ENCODE assay signal across 2 cellular contexts in the genomic region with DNA sequence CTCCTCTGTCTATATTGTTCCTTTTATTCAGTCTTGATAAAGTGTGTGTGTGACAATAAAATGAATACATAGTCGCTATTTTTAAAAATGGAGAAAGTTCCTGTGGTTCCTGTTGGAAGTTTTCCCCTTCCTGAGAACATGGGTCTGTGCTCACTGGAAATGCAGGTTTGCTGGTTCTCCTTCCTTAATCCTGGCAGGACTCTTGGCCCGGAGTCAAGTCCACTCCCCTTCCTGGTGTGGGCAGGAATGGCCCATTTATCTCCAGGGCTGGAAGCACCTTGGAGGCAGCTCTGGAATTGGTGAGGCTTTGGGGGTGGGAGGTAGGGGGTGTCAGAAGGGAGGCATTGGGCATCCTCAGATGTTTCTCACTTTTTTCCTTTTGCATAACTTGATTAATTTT.
TF ChIP-seq lines count a peak whose summit lies in the region.

No MANE protein-coding gene starts in this region.

TF ChIP-seq in WTC11, 78 proteins besides CTCF, POLR2A, EP300 and RAD21 (continues in another document):
- no peak for TF ChIP-seq ZNF423 (CRISPR knock-in tag; IDR thresholded peaks at IDR 0.05)
- TF ChIP-seq NR1H2 (CRISPR knock-in tag; IDR thresholded peaks at IDR 0.05), result no peak
- TF ChIP-seq, protein P1, sequence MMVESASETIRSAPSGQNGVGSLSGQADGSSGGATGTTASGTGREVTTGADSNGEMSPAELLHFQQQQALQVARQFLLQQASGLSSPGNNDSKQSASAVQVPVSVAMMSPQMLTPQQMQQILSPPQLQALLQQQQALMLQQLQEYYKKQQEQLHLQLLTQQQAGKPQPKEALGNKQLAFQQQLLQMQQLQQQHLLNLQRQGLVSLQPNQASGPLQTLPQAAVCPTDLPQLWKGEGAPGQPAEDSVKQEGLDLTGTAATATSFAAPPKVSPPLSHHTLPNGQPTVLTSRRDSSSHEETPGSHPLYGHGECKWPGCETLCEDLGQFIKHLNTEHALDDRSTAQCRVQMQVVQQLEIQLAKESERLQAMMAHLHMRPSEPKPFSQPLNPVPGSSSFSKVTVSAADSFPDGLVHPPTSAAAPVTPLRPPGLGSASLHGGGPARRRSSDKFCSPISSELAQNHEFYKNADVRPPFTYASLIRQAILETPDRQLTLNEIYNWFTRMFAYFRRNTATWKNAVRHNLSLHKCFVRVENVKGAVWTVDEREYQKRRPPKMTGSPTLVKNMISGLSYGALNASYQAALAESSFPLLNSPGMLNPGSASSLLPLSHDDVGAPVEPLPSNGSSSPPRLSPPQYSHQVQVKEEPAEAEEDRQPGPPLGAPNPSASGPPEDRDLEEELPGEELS (CRISPR knock-in tag; IDR thresholded peaks at IDR 0.05), result no peak
- TF ChIP-seq, protein P2, sequence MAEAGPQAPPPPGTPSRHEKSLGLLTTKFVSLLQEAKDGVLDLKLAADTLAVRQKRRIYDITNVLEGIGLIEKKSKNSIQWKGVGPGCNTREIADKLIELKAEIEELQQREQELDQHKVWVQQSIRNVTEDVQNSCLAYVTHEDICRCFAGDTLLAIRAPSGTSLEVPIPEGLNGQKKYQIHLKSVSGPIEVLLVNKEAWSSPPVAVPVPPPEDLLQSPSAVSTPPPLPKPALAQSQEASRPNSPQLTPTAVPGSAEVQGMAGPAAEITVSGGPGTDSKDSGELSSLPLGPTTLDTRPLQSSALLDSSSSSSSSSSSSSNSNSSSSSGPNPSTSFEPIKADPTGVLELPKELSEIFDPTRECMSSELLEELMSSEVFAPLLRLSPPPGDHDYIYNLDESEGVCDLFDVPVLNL (CRISPR knock-in tag; IDR thresholded peaks at IDR 0.05; ENCODE audit: borderline replicate concordance, low read depth), result no peak
- no peak for TF ChIP-seq IRF2 (CRISPR knock-in tag; IDR thresholded peaks at IDR 0.05; ENCODE audit: borderline replicate concordance, low read depth)
- TF ChIP-seq CREM (CRISPR knock-in tag; IDR thresholded peaks at IDR 0.05), result no peak
- no peak for TF ChIP-seq TCF7 (CRISPR knock-in tag; IDR thresholded peaks at IDR 0.05; ENCODE audit: low read depth)
- TF ChIP-seq, protein P3, sequence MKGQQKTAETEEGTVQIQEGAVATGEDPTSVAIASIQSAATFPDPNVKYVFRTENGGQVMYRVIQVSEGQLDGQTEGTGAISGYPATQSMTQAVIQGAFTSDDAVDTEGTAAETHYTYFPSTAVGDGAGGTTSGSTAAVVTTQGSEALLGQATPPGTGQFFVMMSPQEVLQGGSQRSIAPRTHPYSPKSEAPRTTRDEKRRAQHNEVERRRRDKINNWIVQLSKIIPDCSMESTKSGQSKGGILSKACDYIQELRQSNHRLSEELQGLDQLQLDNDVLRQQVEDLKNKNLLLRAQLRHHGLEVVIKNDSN (CRISPR knock-in tag; IDR thresholded peaks at IDR 0.05), result no peak
- no peak for TF ChIP-seq NR2C2 (CRISPR knock-in tag; IDR thresholded peaks at IDR 0.05)
- TF ChIP-seq, protein P4, sequence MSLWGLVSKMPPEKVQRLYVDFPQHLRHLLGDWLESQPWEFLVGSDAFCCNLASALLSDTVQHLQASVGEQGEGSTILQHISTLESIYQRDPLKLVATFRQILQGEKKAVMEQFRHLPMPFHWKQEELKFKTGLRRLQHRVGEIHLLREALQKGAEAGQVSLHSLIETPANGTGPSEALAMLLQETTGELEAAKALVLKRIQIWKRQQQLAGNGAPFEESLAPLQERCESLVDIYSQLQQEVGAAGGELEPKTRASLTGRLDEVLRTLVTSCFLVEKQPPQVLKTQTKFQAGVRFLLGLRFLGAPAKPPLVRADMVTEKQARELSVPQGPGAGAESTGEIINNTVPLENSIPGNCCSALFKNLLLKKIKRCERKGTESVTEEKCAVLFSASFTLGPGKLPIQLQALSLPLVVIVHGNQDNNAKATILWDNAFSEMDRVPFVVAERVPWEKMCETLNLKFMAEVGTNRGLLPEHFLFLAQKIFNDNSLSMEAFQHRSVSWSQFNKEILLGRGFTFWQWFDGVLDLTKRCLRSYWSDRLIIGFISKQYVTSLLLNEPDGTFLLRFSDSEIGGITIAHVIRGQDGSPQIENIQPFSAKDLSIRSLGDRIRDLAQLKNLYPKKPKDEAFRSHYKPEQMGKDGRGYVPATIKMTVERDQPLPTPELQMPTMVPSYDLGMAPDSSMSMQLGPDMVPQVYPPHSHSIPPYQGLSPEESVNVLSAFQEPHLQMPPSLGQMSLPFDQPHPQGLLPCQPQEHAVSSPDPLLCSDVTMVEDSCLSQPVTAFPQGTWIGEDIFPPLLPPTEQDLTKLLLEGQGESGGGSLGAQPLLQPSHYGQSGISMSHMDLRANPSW (CRISPR knock-in tag; conservative IDR thresholded peaks at IDR 0.05; ENCODE audit: low read depth), result no peak
- TF ChIP-seq, protein P5, sequence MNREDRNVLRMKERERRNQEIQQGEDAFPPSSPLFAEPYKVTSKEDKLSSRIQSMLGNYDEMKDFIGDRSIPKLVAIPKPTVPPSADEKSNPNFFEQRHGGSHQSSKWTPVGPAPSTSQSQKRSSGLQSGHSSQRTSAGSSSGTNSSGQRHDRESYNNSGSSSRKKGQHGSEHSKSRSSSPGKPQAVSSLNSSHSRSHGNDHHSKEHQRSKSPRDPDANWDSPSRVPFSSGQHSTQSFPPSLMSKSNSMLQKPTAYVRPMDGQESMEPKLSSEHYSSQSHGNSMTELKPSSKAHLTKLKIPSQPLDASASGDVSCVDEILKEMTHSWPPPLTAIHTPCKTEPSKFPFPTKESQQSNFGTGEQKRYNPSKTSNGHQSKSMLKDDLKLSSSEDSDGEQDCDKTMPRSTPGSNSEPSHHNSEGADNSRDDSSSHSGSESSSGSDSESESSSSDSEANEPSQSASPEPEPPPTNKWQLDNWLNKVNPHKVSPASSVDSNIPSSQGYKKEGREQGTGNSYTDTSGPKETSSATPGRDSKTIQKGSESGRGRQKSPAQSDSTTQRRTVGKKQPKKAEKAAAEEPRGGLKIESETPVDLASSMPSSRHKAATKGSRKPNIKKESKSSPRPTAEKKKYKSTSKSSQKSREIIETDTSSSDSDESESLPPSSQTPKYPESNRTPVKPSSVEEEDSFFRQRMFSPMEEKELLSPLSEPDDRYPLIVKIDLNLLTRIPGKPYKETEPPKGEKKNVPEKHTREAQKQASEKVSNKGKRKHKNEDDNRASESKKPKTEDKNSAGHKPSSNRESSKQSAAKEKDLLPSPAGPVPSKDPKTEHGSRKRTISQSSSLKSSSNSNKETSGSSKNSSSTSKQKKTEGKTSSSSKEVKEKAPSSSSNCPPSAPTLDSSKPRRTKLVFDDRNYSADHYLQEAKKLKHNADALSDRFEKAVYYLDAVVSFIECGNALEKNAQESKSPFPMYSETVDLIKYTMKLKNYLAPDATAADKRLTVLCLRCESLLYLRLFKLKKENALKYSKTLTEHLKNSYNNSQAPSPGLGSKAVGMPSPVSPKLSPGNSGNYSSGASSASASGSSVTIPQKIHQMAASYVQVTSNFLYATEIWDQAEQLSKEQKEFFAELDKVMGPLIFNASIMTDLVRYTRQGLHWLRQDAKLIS (CRISPR knock-in tag; IDR thresholded peaks at IDR 0.05; ENCODE audit: borderline replicate concordance), result no peak
- no peak for TF ChIP-seq ESRRA (CRISPR knock-in tag; IDR thresholded peaks at IDR 0.05; ENCODE audit: borderline replicate concordance)
- TF ChIP-seq ZNF138 (CRISPR knock-in tag; conservative IDR thresholded peaks at IDR 0.05), result no peak
- TF ChIP-seq, protein P6, sequence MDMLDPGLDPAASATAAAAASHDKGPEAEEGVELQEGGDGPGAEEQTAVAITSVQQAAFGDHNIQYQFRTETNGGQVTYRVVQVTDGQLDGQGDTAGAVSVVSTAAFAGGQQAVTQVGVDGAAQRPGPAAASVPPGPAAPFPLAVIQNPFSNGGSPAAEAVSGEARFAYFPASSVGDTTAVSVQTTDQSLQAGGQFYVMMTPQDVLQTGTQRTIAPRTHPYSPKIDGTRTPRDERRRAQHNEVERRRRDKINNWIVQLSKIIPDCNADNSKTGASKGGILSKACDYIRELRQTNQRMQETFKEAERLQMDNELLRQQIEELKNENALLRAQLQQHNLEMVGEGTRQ (CRISPR knock-in tag; IDR thresholded peaks at IDR 0.05), result no peak

TF ChIP-seq in HepG2, 621 proteins besides CTCF, POLR2A, EP300 and RAD21:
- TF ChIP-seq AHR (CRISPR knock-in tag; IDR thresholded peaks at IDR 0.05), result no peak
- TF ChIP-seq, protein P7, sequence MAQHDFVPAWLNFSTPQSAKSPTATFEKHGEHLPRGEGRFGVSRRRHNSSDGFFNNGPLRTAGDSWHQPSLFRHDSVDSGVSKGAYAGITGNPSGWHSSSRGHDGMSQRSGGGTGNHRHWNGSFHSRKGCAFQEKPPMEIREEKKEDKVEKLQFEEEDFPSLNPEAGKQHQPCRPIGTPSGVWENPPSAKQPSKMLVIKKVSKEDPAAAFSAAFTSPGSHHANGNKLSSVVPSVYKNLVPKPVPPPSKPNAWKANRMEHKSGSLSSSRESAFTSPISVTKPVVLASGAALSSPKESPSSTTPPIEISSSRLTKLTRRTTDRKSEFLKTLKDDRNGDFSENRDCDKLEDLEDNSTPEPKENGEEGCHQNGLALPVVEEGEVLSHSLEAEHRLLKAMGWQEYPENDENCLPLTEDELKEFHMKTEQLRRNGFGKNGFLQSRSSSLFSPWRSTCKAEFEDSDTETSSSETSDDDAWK (CRISPR knock-in tag; IDR thresholded peaks at IDR 0.05), result no peak
- TF ChIP-seq, protein P8, sequence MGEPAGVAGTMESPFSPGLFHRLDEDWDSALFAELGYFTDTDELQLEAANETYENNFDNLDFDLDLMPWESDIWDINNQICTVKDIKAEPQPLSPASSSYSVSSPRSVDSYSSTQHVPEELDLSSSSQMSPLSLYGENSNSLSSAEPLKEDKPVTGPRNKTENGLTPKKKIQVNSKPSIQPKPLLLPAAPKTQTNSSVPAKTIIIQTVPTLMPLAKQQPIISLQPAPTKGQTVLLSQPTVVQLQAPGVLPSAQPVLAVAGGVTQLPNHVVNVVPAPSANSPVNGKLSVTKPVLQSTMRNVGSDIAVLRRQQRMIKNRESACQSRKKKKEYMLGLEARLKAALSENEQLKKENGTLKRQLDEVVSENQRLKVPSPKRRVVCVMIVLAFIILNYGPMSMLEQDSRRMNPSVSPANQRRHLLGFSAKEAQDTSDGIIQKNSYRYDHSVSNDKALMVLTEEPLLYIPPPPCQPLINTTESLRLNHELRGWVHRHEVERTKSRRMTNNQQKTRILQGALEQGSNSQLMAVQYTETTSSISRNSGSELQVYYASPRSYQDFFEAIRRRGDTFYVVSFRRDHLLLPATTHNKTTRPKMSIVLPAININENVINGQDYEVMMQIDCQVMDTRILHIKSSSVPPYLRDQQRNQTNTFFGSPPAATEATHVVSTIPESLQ (CRISPR knock-in tag; conservative IDR thresholded peaks at IDR 0.05), result no peak
- TF ChIP-seq, protein P9, sequence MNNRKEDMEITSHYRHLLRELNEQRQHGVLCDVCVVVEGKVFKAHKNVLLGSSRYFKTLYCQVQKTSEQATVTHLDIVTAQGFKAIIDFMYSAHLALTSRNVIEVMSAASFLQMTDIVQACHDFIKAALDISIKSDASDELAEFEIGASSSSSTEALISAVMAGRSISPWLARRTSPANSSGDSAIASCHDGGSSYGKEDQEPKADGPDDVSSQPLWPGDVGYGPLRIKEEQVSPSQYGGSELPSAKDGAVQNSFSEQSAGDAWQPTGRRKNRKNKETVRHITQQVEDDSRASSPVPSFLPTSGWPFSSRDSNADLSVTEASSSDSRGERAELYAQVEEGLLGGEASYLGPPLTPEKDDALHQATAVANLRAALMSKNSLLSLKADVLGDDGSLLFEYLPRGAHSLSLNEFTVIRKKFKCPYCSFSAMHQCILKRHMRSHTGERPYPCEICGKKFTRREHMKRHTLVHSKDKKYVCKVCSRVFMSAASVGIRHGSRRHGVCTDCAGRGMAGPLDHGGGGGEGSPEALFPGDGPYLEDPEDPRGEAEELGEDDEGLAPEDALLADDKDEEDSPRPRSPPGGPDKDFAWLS (CRISPR knock-in tag; IDR thresholded peaks at IDR 0.05; ENCODE audit: borderline replicate concordance), result no peak
- TF ChIP-seq, protein P10, sequence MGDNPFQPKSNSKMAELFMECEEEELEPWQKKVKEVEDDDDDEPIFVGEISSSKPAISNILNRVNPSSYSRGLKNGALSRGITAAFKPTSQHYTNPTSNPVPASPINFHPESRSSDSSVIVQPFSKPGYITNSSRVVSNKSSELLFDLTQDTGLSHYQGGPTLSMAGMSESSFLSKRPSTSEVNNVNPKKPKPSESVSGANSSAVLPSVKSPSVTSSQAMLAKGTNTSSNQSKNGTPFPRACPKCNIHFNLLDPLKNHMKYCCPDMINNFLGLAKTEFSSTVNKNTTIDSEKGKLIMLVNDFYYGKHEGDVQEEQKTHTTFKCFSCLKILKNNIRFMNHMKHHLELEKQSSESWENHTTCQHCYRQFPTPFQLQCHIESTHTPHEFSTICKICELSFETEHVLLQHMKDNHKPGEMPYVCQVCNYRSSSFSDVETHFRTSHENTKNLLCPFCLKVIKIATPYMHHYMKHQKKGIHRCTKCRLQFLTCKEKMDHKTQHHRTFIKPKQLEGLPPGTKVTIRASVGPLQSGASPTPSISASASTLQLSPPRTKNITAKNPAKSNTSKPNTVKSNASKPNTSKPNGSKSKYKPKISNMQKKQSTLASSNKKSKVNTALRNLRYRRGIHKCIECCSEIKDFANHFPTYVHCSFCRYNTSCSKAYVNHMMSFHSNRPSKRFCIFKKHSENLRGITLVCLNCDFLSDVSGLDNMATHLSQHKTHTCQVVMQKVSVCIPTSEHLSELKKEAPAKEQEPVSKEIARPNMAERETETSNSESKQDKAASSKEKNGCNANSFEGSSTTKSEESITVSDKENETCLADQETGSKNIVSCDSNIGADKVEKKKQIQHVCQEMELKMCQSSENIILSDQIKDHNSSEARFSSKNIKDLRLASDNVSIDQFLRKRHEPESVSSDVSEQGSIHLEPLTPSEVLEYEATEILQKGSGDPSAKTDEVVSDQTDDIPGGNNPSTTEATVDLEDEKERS (CRISPR knock-in tag; IDR thresholded peaks at IDR 0.05), result no peak
- TF ChIP-seq MATR3 (CRISPR knock-in tag; IDR thresholded peaks at IDR 0.05), result no peak
- no peak for TF ChIP-seq HNRNPL (IDR thresholded peaks at IDR 0.05; ENCODE audit: low read depth, low read length)
- TF ChIP-seq RBAK (CRISPR knock-in tag; IDR thresholded peaks at IDR 0.05), result no peak
- TF ChIP-seq RAD51 (IDR thresholded peaks at IDR 0.05; ENCODE audit: borderline replicate concordance), result no peak
